In the genomic region with DNA sequence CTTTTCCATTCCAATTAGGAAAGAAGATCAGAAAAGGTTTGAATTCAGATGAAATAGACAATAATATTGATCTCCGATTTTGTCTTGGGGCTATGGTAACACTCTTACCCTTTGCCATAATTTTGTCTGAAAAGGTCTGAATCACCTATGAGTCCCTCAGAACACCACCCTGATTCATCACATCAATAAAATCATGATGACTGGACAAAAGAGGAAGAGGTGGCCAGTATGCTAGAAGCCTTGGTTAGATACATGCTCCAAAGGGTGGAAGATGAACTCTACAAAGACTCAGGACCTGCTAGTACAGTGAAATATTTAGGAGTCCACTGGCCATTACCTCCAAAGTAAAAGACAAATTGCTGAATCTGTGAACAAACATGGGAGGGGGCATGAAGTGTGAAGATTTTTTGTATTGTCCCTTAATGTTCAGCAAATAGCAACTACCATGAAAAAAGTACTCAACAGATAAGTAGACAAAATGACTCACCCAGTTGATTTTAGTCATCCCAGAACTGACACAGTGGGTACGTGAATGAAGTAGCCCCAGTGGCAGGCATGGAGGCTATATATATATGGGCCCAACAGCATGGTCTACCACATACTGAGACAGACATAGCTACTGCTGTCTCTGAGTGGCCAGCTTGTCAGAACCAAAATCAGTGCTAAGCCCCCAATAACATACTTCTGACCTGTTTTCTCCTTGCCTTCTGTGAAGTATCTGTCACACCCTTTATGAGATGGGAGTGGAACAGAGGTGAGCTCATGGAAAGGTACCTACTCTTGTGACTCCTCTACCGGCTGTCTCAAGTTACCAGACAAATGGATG, we compare ENCODE assay signal across 1 cellular context.
TF ChIP-seq lines count a peak whose summit lies in the region.

No MANE protein-coding gene starts in this region.

TF ChIP-seq in HEK293, 187 proteins besides CTCF, POLR2A, EP300 and RAD21 (continued from another document):
- TF ChIP-seq ZSCAN5A (tag by site-specific recombination; IDR thresholded peaks at IDR 0.05) (no peak), ZNF391 (tag by site-specific recombination; IDR thresholded peaks at IDR 0.05; ENCODE audit: borderline replicate concordance, low read depth) (no peak), ZNF654 (tag by site-specific recombination; IDR thresholded peaks at IDR 0.05; ENCODE audit: low read depth) (no peak), ZNF302 (tag by site-specific recombination; IDR thresholded peaks at IDR 0.05; ENCODE audit: low read depth) (no peak), ELK4 (IDR thresholded peaks at IDR 0.05; ENCODE audit: borderline replicate concordance, low read depth, low read length) (no peak), ZNF76 (tag by site-specific recombination; IDR thresholded peaks at IDR 0.05; ENCODE audit: borderline replicate concordance, low read depth) (no peak), ZNF211 (tag by site-specific recombination; IDR thresholded peaks at IDR 0.05; ENCODE audit: low read depth) (no peak), ZNF677 (tag by site-specific recombination; IDR thresholded peaks at IDR 0.05) (no peak), ZNF248 (tag by site-specific recombination; IDR thresholded peaks at IDR 0.05) (no peak), ZNF629 (tag by site-specific recombination; IDR thresholded peaks at IDR 0.05) (peak; percentile 23; the same call in 1 of the 2 replicates), ZNF175 (tag by site-specific recombination; IDR thresholded peaks at IDR 0.05) (no peak)
- TF ChIP-seq, protein P1, sequence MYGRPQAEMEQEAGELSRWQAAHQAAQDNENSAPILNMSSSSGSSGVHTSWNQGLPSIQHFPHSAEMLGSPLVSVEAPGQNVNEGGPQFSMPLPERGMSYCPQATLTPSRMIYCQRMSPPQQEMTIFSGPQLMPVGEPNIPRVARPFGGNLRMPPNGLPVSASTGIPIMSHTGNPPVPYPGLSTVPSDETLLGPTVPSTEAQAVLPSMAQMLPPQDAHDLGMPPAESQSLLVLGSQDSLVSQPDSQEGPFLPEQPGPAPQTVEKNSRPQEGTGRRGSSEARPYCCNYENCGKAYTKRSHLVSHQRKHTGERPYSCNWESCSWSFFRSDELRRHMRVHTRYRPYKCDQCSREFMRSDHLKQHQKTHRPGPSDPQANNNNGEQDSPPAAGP (tag by site-specific recombination; IDR thresholded peaks at IDR 0.05) = peak; percentile 64
